1 cellular context compared by ENCODE assay signal in genomic region chr15:89067751-89068150, GRCh38.
TF ChIP-seq lines count a peak whose summit lies in the region.

No MANE protein-coding gene starts in this region.

TF ChIP-seq in K562, 482 proteins besides CTCF, POLR2A, EP300 and RAD21 (continued from another document):
- TF ChIP-seq HDAC6 (IDR thresholded peaks at IDR 0.05; ENCODE audit: low read depth, low read length) (no peak), E2F3 (CRISPR knock-in tag; IDR thresholded peaks at IDR 0.05) (no peak), ZNF124 (CRISPR knock-in tag; IDR thresholded peaks at IDR 0.05) (no peak), NR0B1 (IDR thresholded peaks at IDR 0.05; ENCODE audit: partially characterized antibody) (no peak), SIX5 (IDR thresholded peaks at IDR 0.05; ENCODE audit: borderline replicate concordance in 1 of 2, insufficient read depth in 1 of 2, low read depth in 1 of 2, low read length in 2 of 2) (no peak), ETS2 (tag; IDR thresholded peaks at IDR 0.05; ENCODE audit: borderline replicate concordance, poor library complexity, severe bottlenecking) (no peak), E2F5 (CRISPR knock-in tag; IDR thresholded peaks at IDR 0.05) (no peak), ZBTB2 (IDR thresholded peaks at IDR 0.05) (no peak), THAP12 (CRISPR knock-in tag; IDR thresholded peaks at IDR 0.05) (no peak), ZNF561 (CRISPR knock-in tag; conservative IDR thresholded peaks at IDR 0.05) (no peak), ZMIZ1 (IDR thresholded peaks at IDR 0.05; ENCODE audit: low read depth in 2 of 2, low read length in 2 of 2) (no peak), ZKSCAN8 (CRISPR knock-in tag; IDR thresholded peaks at IDR 0.05) (no peak)
